ENCODE assay signal across 1 cellular context in genomic region chr11:36103933-36104530, GRCh38.
TF ChIP-seq lines count a peak whose summit lies in the region.

No MANE protein-coding gene starts in this region.

TF ChIP-seq in K562, 482 proteins besides CTCF, POLR2A, EP300 and RAD21 (continued from another document):
- no peak for TF ChIP-seq HINFP (tag; conservative IDR thresholded peaks at IDR 0.05; ENCODE audit: low read depth)
